Comparison of ENCODE assay signal across 1 cellular context in the genomic region with DNA sequence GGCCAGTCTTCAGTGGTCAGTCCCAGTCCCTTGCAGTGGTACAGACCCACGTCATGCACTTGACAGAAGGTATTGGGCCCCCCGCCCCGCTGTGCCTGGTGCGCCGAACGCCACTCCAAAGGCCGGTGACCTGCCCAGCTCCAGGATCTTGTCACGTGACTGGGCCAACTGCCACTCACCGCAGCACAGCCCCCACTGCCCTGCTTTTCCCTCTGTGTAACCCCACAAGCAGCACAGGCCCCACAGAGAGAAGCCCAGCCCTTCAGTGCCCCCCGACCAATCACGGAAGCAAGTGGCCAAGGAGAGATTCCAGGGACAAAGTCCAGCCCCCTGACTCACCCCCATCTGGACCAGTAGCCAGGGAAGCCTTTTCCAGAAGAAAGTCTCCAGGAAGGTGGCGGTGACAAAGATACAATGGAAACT.
A peak's percentile ranks its signal among the peaks of the same experiment; 100 is the strongest.
TF ChIP-seq lines count a peak whose summit lies in the region.

No MANE protein-coding gene starts in this region.

TF ChIP-seq in GM12878, 131 proteins besides CTCF, POLR2A, EP300 and RAD21 (continued from another document):
- TF ChIP-seq, protein P1, sequence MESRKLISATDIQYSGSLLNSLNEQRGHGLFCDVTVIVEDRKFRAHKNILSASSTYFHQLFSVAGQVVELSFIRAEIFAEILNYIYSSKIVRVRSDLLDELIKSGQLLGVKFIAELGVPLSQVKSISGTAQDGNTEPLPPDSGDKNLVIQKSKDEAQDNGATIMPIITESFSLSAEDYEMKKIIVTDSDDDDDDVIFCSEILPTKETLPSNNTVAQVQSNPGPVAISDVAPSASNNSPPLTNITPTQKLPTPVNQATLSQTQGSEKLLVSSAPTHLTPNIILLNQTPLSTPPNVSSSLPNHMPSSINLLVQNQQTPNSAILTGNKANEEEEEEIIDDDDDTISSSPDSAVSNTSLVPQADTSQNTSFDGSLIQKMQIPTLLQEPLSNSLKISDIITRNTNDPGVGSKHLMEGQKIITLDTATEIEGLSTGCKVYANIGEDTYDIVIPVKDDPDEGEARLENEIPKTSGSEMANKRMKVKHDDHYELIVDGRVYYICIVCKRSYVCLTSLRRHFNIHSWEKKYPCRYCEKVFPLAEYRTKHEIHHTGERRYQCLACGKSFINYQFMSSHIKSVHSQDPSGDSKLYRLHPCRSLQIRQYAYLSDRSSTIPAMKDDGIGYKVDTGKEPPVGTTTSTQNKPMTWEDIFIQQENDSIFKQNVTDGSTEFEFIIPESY (IDR thresholded peaks at IDR 0.05), result no peak
- TF ChIP-seq ZNF24 (IDR thresholded peaks at IDR 0.05), result no peak
- no peak for TF ChIP-seq ZSCAN29 (IDR thresholded peaks at IDR 0.05)
- no peak for TF ChIP-seq CHD4 (IDR thresholded peaks at IDR 0.05)
- TF ChIP-seq SREBF1 (IDR thresholded peaks at IDR 0.05; ENCODE audit: low read length), result no peak
- TF ChIP-seq IKZF1 (conservative IDR thresholded peaks at IDR 0.05), result peak; percentile 42
- 0 out of 2 replicates have a peak, but pooled peaks have one; percentile 44 for TF ChIP-seq SMARCA5 (IDR thresholded peaks at IDR 0.05)
- no peak for TF ChIP-seq SUPT20H (IDR thresholded peaks at IDR 0.05; ENCODE audit: borderline replicate concordance, control insufficient read depth, low read depth, low read length)
- no peak for TF ChIP-seq EGR1 (IDR thresholded peaks at IDR 0.05; ENCODE audit: borderline replicate concordance in 1 of 2, low read depth in 2 of 2, low read length in 2 of 2)
- TF ChIP-seq E2F4 (IDR thresholded peaks at IDR 0.05; ENCODE audit: low read depth, low read length), result no peak
- TF ChIP-seq RBBP5 (conservative IDR thresholded peaks at IDR 0.05), result no peak
- peak; percentile 85 for TF ChIP-seq PBX3 (IDR thresholded peaks at IDR 0.05; ENCODE audit: insufficient replicate concordance, low read depth, low read length)
- TF ChIP-seq PAX5 (IDR thresholded peaks at IDR 0.05; ENCODE audit: borderline replicate concordance, low read depth, low read length), result peak; percentile 45; the same call in 1 of the 2 replicates
- no peak for TF ChIP-seq RUNX3 (IDR thresholded peaks at IDR 0.05; ENCODE audit: low read length)
- no peak for TF ChIP-seq ESRRA (IDR thresholded peaks at IDR 0.05; ENCODE audit: low read length)
- no peak for TF ChIP-seq CEBPB (IDR thresholded peaks at IDR 0.05; ENCODE audit: borderline replicate concordance in 1 of 2, low read depth in 2 of 2, low read length in 2 of 2)
TF ChIP-seq in GM12878: peak in this region for 25.
